Comparison of ENCODE assay signal across 9 cellular contexts in the genomic region with DNA sequence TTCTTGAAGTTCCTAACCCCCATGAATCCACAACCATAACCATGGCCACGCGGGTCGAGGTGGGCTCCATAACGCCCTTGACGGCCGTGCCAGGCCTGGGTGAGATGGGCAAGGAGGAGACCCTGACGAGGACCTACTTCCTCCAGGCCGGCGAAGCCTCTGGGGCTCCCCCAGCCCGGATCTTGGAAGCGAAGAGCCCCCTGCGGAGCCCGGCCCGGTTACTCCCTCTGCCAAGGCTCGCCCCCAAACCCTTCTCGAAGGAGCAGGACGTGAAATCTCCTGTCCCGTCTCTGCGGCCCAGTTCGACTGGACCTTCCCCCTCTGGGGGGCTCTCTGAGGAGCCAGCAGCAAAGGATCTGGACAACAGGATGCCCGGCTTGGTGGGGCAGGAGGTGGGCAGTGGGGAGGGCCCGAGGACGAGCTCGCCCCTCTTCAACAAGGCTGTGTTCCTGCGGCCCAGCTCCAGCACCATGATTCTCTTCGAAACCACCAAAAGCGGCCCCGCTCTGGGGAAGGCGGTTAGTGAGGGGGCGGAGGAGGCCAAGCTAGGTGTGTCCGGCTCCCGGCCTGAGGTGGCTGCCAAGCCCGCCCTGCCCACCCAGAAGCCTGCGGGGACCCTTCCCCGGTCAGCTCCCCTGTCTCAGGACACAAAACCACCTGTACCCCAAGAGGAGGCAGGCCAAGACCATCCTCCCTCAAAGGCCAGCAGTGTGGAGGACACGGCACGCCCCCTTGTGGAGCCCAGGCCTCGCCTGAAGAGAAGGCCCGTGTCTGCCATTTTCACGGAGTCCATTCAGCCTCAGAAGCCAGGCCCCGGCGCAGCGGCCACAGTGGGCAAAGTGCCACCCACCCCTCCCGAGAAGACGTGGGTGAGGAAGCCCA.
DNase-seq lines count a peak whose midpoint lies in the region; ATAC-seq and TF ChIP-seq lines count a peak whose summit lies in the region.
"Had no signal": no experiment of that assay in that cellular context is flagged by ENCODE, and none has a peak within 500 bp of the region (broad histone marks: within the 10 kb centered on the region; RNA-seq: fewer than 3 reads in every experiment).

No MANE protein-coding gene starts in this region.

- H3K23ac ChIP-seq in mesendoderm (ENCODE audit: low read length), result no peak overlapping the region

- H3K27ac ChIP-seq in mammary epithelial cell (ENCODE audit: insufficient read depth, low read depth, low read length) (no peak overlapping the region), mesendoderm (ENCODE audit: low read depth, low read length) (no peak overlapping the region), spleen (no peak overlapping the region)
- H3K27ac ChIP-seq: pancreas had no signal

- H3K4ac ChIP-seq in mesendoderm (ENCODE audit: low read depth, low read length), result peak overlapping the region; percentile 8

- intact Hi-C loops in mammary epithelial cell (cut with micrococcal nuclease) (loop anchor here (1.0 kb wide), 2 partner anchors 34 to 76 kb away; partner anchors contain the start of gene KIAA1671), spleen (cut with DNase I; ENCODE audit: low total_unique reads) (no loop called here)

- ATAC-seq in HG02759 (IDR thresholded peaks at IDR 0.05; ENCODE audit: unreplicated experiment) (no peak), HG03159 (IDR thresholded peaks at IDR 0.05; ENCODE audit: unreplicated experiment) (no peak)

- no peak overlapping the region for H4K8ac ChIP-seq in mesendoderm (ENCODE audit: low read depth, low read length)

- H3K4me2 ChIP-seq in mammary epithelial cell (ENCODE audit: insufficient read depth, low read depth, low read length), result peak overlapping the region; percentile 25
- H3K4me2 ChIP-seq in mesendoderm (ENCODE audit: low read length), result no peak overlapping the region

- H3K56ac ChIP-seq in mesendoderm (ENCODE audit: low read length), result peak overlapping the region; percentile 47

- H2BK5ac ChIP-seq in mesendoderm (ENCODE audit: low read length), result no peak overlapping the region

- H2BK15ac ChIP-seq in mesendoderm (replicated peaks; ENCODE audit: low read depth), result no peak overlapping the region

- no peak for TF ChIP-seq EP300 in Ishikawa (IDR thresholded peaks at IDR 0.05; ENCODE audit: borderline replicate concordance)

- no peaks in the 10 kb centered on the region for H3K9me3 ChIP-seq in mammary epithelial cell (replicated peaks; ENCODE audit: insufficient read depth, low read length)
- H3K9me3 ChIP-seq in spleen, result no peaks in the 10 kb centered on the region
- H3K9me3 ChIP-seq: pancreas had no signal

- 98% methylated on average over 21 of the region's 45 CpGs for WGBS in mammary epithelial cell (ENCODE audit: low coverage, missing lambda C conversion rate)
- no CpG with 5 or more reads among the region's 45 CpGs for WGBS in mesendoderm (ENCODE audit: extremely low coverage, insufficient coverage, low lambda C conversion rate)
- WGBS in spleen, 5 donors, result 89 to 93% (median 90%) methylated on average over 41 to 45 of the region's 45 CpGs

- no peak overlapping the region for H2BK120ac ChIP-seq in mesendoderm (ENCODE audit: low read depth, low read length)

- no peaks in the 10 kb centered on the region for H4K20me1 ChIP-seq in mammary epithelial cell (ENCODE audit: insufficient read depth, low read length)

- H4K5ac ChIP-seq in mesendoderm (ENCODE audit: low read length), result no peak overlapping the region

- TF ChIP-seq POLR2A in spleen (IDR thresholded peaks at IDR 0.05), result no peak

- peaks cover 1% of the 10 kb centered on the region for H3K79me1 ChIP-seq in mesendoderm (ENCODE audit: low read length)

- H3K9ac ChIP-seq in mammary epithelial cell (ENCODE audit: insufficient read depth, low read length) (no peak overlapping the region), mesendoderm (ENCODE audit: low read length) (peak overlapping the region; percentile 35)

- H3K27me3 ChIP-seq in mammary epithelial cell (ENCODE audit: insufficient read depth, low read length) (no peaks in the 10 kb centered on the region), mesendoderm (ENCODE audit: insufficient read depth, low read length, poor library complexity) (no peaks in the 10 kb centered on the region), spleen (replicated peaks in 1 of 7) (peaks cover 0 to 12% (median 0%) of the 10 kb centered on the region in 7 donors)
- H3K27me3 ChIP-seq: pancreas had no signal

- H2AK5ac ChIP-seq in mesendoderm (ENCODE audit: low read length), result no peak overlapping the region

- DNase-seq in COLO668 (lab: John Stamatoyannopoulos, UW; ENCODE audit: unreplicated experiment) (peak; percentile 16), mammary epithelial cell (no peak), mesendoderm (peak; percentile 67), spleen (no peak)
- DNase-seq in stimulated activated naive CD4-positive, alpha-beta T cell treated with Interleukin-2 at 50 U/mL for 16 hours (lab: John Stamatoyannopoulos, UW), result no peak

- H3K4me3 ChIP-seq in mammary epithelial cell (replicated peaks in 1 of 3; ENCODE audit: insufficient read depth in 1 of 3, low read depth in 2 of 3, low read length in 3 of 3) (no peak overlapping the region), mesendoderm (ENCODE audit: low read length) (no peak overlapping the region), spleen (no peak overlapping the region)
- H3K4me3 ChIP-seq: pancreas had no signal

- CTCF ChIA-PET in mammary epithelial cell (lab: Charles Lee; ENCODE audit: low non-redundant PET), result no interaction called here

- TF ChIP-seq RAD21 in Ishikawa (IDR thresholded peaks at IDR 0.05; ENCODE audit: low read depth), result peak; percentile 46; the same call in 1 of the 2 replicates

- H3K4me1 ChIP-seq in mammary epithelial cell (ENCODE audit: insufficient read depth, low read length) (peaks cover 33% of the 10 kb centered on the region), mesendoderm (ENCODE audit: control insufficient read depth, low read depth, low read length) (peaks cover 3% of the 10 kb centered on the region), spleen (peaks cover 0 to 17% (median 0%) of the 10 kb centered on the region in 6 donors)
- H3K4me1 ChIP-seq: pancreas had no signal

- peaks cover 9% of the 10 kb centered on the region for H3K36me3 ChIP-seq in mammary epithelial cell (ENCODE audit: insufficient read depth, low read length)
- no peaks in the 10 kb centered on the region for H3K36me3 ChIP-seq in mesendoderm (ENCODE audit: control insufficient read depth, insufficient read depth, low read length)
- H3K36me3 ChIP-seq in spleen, result no peaks in the 10 kb centered on the region

- H3K79me2 ChIP-seq in mammary epithelial cell (ENCODE audit: insufficient read depth, low read length), result peaks cover 27% of the 10 kb centered on the region
- no peaks in the 10 kb centered on the region for H3K79me2 ChIP-seq in mesendoderm (ENCODE audit: control insufficient read depth, insufficient read depth, low read length)

- no peak overlapping the region for H2AFZ ChIP-seq in mammary epithelial cell (ENCODE audit: low read depth, low read length)

- TF ChIP-seq CTCF in mammary epithelial cell (conservative IDR thresholded peaks at IDR 0.05 in 1 of 2, IDR thresholded peaks at IDR 0.05 in 1 of 2; ENCODE audit: extremely low read depth in 1 of 2, insufficient read depth in 1 of 2, low read depth in 1 of 2, low read length in 2 of 2) (peak; percentile 25 to 60), spleen (IDR thresholded peaks at IDR 0.05 in 8 of 11, conservative IDR thresholded peaks at IDR 0.05 in 3 of 11) (peak in 5 of 11 experiments; percentile 18 to 52 (median 37))

- no peak overlapping the region for H3K18ac ChIP-seq in mesendoderm (ENCODE audit: low read length)

- no TSS peak for BruUV-seq in mammary epithelial cell (replicated peaks; lab: Mats Ljungman, UMichigan)

- dilution Hi-C loops in mammary epithelial cell (cut with HindIII; ENCODE audit: low sequenced_read_pairs), result loop anchor here (5.0 kb wide), 1 partner anchor 81 kb away; the partner anchor contains the start of gene LHFPL7

- in situ Hi-C loops in mammary epithelial cell (cut with MboI; ENCODE audit: low sequenced_read_pairs in 2 of 2), result loop anchor here in 1 of 2 donors (25.0 kb wide), 1 partner anchor 266 kb away; the partner anchor contains the start of gene PIWIL3

TF ChIP-seq in Ishikawa, 13 proteins besides CTCF, POLR2A, EP300 and RAD21 (continues in another document):
- TF ChIP-seq YY1 (IDR thresholded peaks at IDR 0.05; ENCODE audit: low read depth) (no peak), TCF12 (IDR thresholded peaks at IDR 0.05; ENCODE audit: low read depth) (no peak), FOXM1 (IDR thresholded peaks at IDR 0.05; ENCODE audit: borderline replicate concordance, low read depth) (no peak), CREB1 (IDR thresholded peaks at IDR 0.05; ENCODE audit: low read depth) (no peak), ZBTB7A (IDR thresholded peaks at IDR 0.05; ENCODE audit: low read depth) (no peak), TAF1 (IDR thresholded peaks at IDR 0.05; ENCODE audit: low read depth) (no peak), CEBPB (IDR thresholded peaks at IDR 0.05) (no peak), TEAD4 (IDR thresholded peaks at IDR 0.05) (no peak), EGR1 (IDR thresholded peaks at IDR 0.05) (no peak)
- TF ChIP-seq, protein P1, sequence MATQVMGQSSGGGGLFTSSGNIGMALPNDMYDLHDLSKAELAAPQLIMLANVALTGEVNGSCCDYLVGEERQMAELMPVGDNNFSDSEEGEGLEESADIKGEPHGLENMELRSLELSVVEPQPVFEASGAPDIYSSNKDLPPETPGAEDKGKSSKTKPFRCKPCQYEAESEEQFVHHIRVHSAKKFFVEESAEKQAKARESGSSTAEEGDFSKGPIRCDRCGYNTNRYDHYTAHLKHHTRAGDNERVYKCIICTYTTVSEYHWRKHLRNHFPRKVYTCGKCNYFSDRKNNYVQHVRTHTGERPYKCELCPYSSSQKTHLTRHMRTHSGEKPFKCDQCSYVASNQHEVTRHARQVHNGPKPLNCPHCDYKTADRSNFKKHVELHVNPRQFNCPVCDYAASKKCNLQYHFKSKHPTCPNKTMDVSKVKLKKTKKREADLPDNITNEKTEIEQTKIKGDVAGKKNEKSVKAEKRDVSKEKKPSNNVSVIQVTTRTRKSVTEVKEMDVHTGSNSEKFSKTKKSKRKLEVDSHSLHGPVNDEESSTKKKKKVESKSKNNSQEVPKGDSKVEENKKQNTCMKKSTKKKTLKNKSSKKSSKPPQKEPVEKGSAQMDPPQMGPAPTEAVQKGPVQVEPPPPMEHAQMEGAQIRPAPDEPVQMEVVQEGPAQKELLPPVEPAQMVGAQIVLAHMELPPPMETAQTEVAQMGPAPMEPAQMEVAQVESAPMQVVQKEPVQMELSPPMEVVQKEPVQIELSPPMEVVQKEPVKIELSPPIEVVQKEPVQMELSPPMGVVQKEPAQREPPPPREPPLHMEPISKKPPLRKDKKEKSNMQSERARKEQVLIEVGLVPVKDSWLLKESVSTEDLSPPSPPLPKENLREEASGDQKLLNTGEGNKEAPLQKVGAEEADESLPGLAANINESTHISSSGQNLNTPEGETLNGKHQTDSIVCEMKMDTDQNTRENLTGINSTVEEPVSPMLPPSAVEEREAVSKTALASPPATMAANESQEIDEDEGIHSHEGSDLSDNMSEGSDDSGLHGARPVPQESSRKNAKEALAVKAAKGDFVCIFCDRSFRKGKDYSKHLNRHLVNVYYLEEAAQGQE (IDR thresholded peaks at IDR 0.05; ENCODE audit: low read depth), result no peak

Comparison
In these comparisons a context has a peak if more than half of its experiments do, and no peak if none do; other contexts are left out.
1. DNase-seq: peak in COLO668 (single experiment) and mesendoderm (single experiment); none in mammary epithelial cell (single experiment), spleen (single experiment) and stimulated activated naive CD4-positive, alpha-beta T cell treated with Interleukin-2 at 50 U/mL for 16 hours (single experiment).